ENCODE assay signal across 25 cellular contexts in the genomic region with DNA sequence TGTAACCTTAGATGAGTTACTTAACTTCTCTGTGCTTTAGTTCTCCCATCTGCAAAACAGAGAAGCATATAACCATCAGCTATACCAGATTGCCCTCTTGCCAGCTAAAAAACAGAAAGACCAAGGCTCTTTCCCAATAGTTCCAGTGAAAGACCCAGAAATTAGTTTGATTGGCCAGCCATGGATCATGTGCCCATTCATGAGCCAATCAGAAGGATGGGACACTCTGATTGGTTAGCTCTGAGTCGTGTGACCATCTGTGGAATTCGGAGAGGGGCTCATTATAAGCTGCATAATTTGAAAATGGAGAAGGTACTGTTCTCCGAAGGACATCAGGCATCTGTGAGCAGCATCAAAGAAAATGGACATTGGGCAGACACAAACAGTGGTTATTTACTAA.
DNase-seq lines count a peak whose midpoint lies in the region; ATAC-seq, FAIRE-seq and TF ChIP-seq lines count a peak whose summit lies in the region.
"Had no signal": no experiment of that assay in that cellular context is flagged by ENCODE, and none has a peak within 500 bp of the region (broad histone marks: within the 10 kb centered on the region; RNA-seq: fewer than 3 reads in every experiment).

No MANE protein-coding gene starts in this region.

- POLR2A ChIA-PET in HepG2 (lab: Yijun Ruan, JAX) = no interaction called here
- POLR2A ChIA-PET in K562 (lab: Yijun Ruan, JAX) = no interaction called here

- no peaks in the 10 kb centered on the region for H3K79me2 ChIP-seq in HepG2 (ENCODE audit: insufficient read depth, low read length)
- H3K79me2 ChIP-seq in K562 (ENCODE audit: control insufficient read depth, insufficient read depth, low read length) = no peaks in the 10 kb centered on the region

- H3K4me2 ChIP-seq in HepG2 (ENCODE audit: low read depth, low read length) (no peak overlapping the region), K562 (ENCODE audit: insufficient read depth, low read length) (no peak overlapping the region)
- H3K4me2 ChIP-seq: BLaER1 had no signal

- 6% methylated on average over 3 of the region's 3 CpGs for WGBS in HepG2 (ENCODE audit: low lambda C conversion rate)
- 47% methylated on average over 3 of the region's 3 CpGs for whole genome bisulfite sequencing in right lobe of liver (ENCODE audit: insufficient coverage, low coverage, low lambda C conversion rate, missing lambda C conversion rate)
- WGBS in K562 (ENCODE audit: insufficient coverage, low coverage, missing lambda C conversion rate) = 0% methylated on average over 3 of the region's 3 CpGs

- TF ChIP-seq EP300 in HepG2 (IDR thresholded peaks at IDR 0.05; ENCODE audit: low read depth in 2 of 2, low read length in 2 of 2) = no peak
- TF ChIP-seq EP300 in HepG2 (CRISPR knock-in tag; IDR thresholded peaks at IDR 0.05; ENCODE audit: borderline replicate concordance) = no peak
- no peak for TF ChIP-seq EP300 in K562 (IDR thresholded peaks at IDR 0.05; ENCODE audit: low read length)

- H3K4me3 ChIP-seq in HepG2 (replicated peaks in 1 of 3; ENCODE audit: insufficient read depth in 1 of 3, low read depth in 2 of 3, low read length in 3 of 3) (no peak overlapping the region), right lobe of liver (no peak overlapping the region), K562 (no peak overlapping the region), dorsolateral prefrontal cortex (no peak overlapping the region)
- H3K4me3 ChIP-seq: BLaER1, GM23248 had no signal

- H3K36me3 Mint-ChIP-seq in effector memory CD8-positive, alpha-beta T cell (ENCODE audit: insufficient read depth) = no peaks in the 10 kb centered on the region

- no peaks in the 10 kb centered on the region for H3K9me1 ChIP-seq in K562 (ENCODE audit: control insufficient read depth, insufficient read depth, low read length)

- H3K36me3 ChIP-seq in HepG2 (replicated peaks in 1 of 2; ENCODE audit: control insufficient read depth in 1 of 2, insufficient read depth in 2 of 2, low read length in 2 of 2) = no peaks in the 10 kb centered on the region
- H3K36me3 ChIP-seq in right lobe of liver = no peaks in the 10 kb centered on the region
- H3K36me3 ChIP-seq in K562 (ENCODE audit: control insufficient read depth, insufficient read depth, low read length) = no peaks in the 10 kb centered on the region
- H3K36me3 ChIP-seq: BLaER1 had no signal

- H3K9ac ChIP-seq in HepG2 (ENCODE audit: insufficient read depth, low read depth, low read length) = no peak overlapping the region
- H3K9ac ChIP-seq in K562 (ENCODE audit: insufficient read depth in 1 of 2, low read depth in 2 of 2, low read length in 2 of 2) = no peak overlapping the region
- H3K9ac ChIP-seq: BLaER1, GM23248 had no signal

- H3K4me1 Mint-ChIP-seq in effector memory CD8-positive, alpha-beta T cell (ENCODE audit: low read depth in 2 of 2) = no peaks in the 10 kb centered on the region
- H3K4me1 Mint-ChIP-seq: B cell had no signal

- no peak overlapping the region for H3K4me3 Mint-ChIP-seq in effector memory CD8-positive, alpha-beta T cell
- H3K4me3 Mint-ChIP-seq: B cell; CD4-positive, alpha-beta T cell had no signal

- no peak for TF ChIP-seq POLR2A in HepG2 (IDR thresholded peaks at IDR 0.05; ENCODE audit: insufficient read depth in 1 of 2, low read depth in 2 of 2, low read length in 2 of 2)
- TF ChIP-seq POLR2A in right lobe of liver (IDR thresholded peaks at IDR 0.05) = no peak
- TF ChIP-seq POLR2A in K562 (conservative IDR thresholded peaks at IDR 0.05) = no peak

- H4K20me1 ChIP-seq in HepG2 (ENCODE audit: insufficient read depth, low read length) (no peaks in the 10 kb centered on the region), K562 (replicated peaks; ENCODE audit: control insufficient read depth, insufficient read depth, low read length) (no peaks in the 10 kb centered on the region)
- H4K20me1 ChIP-seq: BLaER1 had no signal

- intact Hi-C loops in HepG2 (cut with micrococcal nuclease; ENCODE audit: unreplicated experiment) = no loop called here
- intact Hi-C loops in right lobe of liver (cut with DNase I) = no loop called here
- intact Hi-C loops in K562 (cut with micrococcal nuclease) = no loop called here
- intact Hi-C loops in dorsolateral prefrontal cortex (cut with DNase I) = no loop called here

- H3K27ac Mint-ChIP-seq in effector memory CD8-positive, alpha-beta T cell = no peak overlapping the region
- H3K27ac Mint-ChIP-seq: B cell; CD4-positive, alpha-beta T cell had no signal

- H3K27me3 ChIP-seq in HepG2 (ENCODE audit: control insufficient read depth in 1 of 2, insufficient read depth in 2 of 2, low read length in 2 of 2) (0 out of 5 replicates have a peak, but pooled peaks cover 0 to 4% of the 10 kb centered on the region in 2 experiments), right lobe of liver (no peaks in the 10 kb centered on the region), K562 (ENCODE audit: control insufficient read depth in 2 of 2, insufficient read depth in 2 of 2, low read length in 2 of 2) (no peaks in the 10 kb centered on the region; a peak in 1 of 5 replicates), dorsolateral prefrontal cortex (no peaks in the 10 kb centered on the region)
- H3K27me3 ChIP-seq: BLaER1 had no signal

- no peak overlapping the region for H3K27ac ChIP-seq in HepG2 (ENCODE audit: extremely low read length, insufficient read depth, low read length)
- H3K27ac ChIP-seq in right lobe of liver = no peak overlapping the region
- H3K27ac ChIP-seq in K562 (ENCODE audit: extremely low read depth, low read depth, low read length) = no peak overlapping the region
- peak overlapping the region in 1 of 59 donors; percentile 69 for H3K27ac ChIP-seq in dorsolateral prefrontal cortex
- H3K27ac ChIP-seq: 22Rv1, BLaER1, C4-2B, GM23248 had no signal

- no peaks in the 10 kb centered on the region for H3K9me3 ChIP-seq in HepG2 (ENCODE audit: low read length)
- no peaks in the 10 kb centered on the region for H3K9me3 ChIP-seq in right lobe of liver
- no peaks in the 10 kb centered on the region for H3K9me3 ChIP-seq in K562 (replicated peaks; ENCODE audit: control insufficient read depth, insufficient read depth, low read depth, low read length)
- H3K9me3 ChIP-seq: BLaER1 had no signal

- TF ChIP-seq CTCF in HepG2 (CRISPR knock-in tag; IDR thresholded peaks at IDR 0.05) (no peak), right lobe of liver (IDR thresholded peaks at IDR 0.05) (no peak), K562 (IDR thresholded peaks at IDR 0.05 in 2 of 3, conservative IDR thresholded peaks at IDR 0.05 in 1 of 3; ENCODE audit: insufficient read depth in 2 of 3, low read depth in 1 of 3, low read length in 3 of 3) (no peak), dorsolateral prefrontal cortex (IDR thresholded peaks at IDR 0.05 in 54 of 56, conservative IDR thresholded peaks at IDR 0.05 in 2 of 56; ENCODE audit: low read depth in 1 of 56, partially characterized antibody in 56 of 56) (no peak)

- no peak for ATAC-seq in HepG2
- ATAC-seq in right lobe of liver = no peak
- ATAC-seq in K562 = no peak
- ATAC-seq in effector memory CD8-positive, alpha-beta T cell (replicated peaks) = no peak
- ATAC-seq: HCT116 had no signal

- no TSS peak for BruUV-seq in HepG2 (replicated peaks; lab: Mats Ljungman, UMichigan)
- no TSS peak for BruUV-seq in K562 (replicated peaks; lab: Mats Ljungman, UMichigan)

- H2AFZ ChIP-seq in HepG2 (ENCODE audit: low read length) (no peak overlapping the region), K562 (ENCODE audit: low read depth, low read length) (no peak overlapping the region)
- H2AFZ ChIP-seq: GM23248 had no signal

- no peaks in the 10 kb centered on the region for H3K4me1 ChIP-seq in HepG2 (ENCODE audit: insufficient read depth, low read length)
- H3K4me1 ChIP-seq in right lobe of liver = no peaks in the 10 kb centered on the region
- no peaks in the 10 kb centered on the region for H3K4me1 ChIP-seq in K562 (replicated peaks in 1 of 2; ENCODE audit: control insufficient read depth in 2 of 2, insufficient read depth in 2 of 2, low read length in 2 of 2)
- H3K4me1 ChIP-seq: BLaER1 had no signal

- FAIRE-seq in HepG2 (lab: Jason Lieb, UNC) = no peak
- FAIRE-seq in K562 (lab: Jason Lieb, UNC) = no peak
- no peak for FAIRE-seq in RCC 7860 (lab: Jason Lieb, UNC)
- FAIRE-seq: A204.1, GM12891, GM18507, H1 had no signal

- H3K9me3 Mint-ChIP-seq in effector memory CD8-positive, alpha-beta T cell = peaks cover 0 to 2% of the 10 kb centered on the region in 2 donors
- H3K9me3 Mint-ChIP-seq: CD4-positive, alpha-beta T cell had no signal

- CTCF ChIA-PET in HepG2 (lab: Yijun Ruan, JAX; ENCODE audit: low intra/inter-chr PET ratio, low total read pairs) = no interaction called here
- CTCF ChIA-PET in K562 (lab: Yijun Ruan, JAX; ENCODE audit: low intra/inter-chr PET ratio) = no interaction called here

- in situ Hi-C loops in HepG2 (cut with HindIII; ENCODE audit: extremely low pct_ligation_motif_present, low pct_unique_long_range_greater_than_20kb) = no loop called here
- in situ Hi-C loops in K562 (cut with MboI) = no loop called here

- TF ChIP-seq RAD21 in HepG2 (CRISPR knock-in tag; IDR thresholded peaks at IDR 0.05) (no peak), K562 (CRISPR knock-in tag; conservative IDR thresholded peaks at IDR 0.05 in 1 of 2, IDR thresholded peaks at IDR 0.05 in 1 of 2) (no peak)

- peaks cover 6 to 21% of the 10 kb centered on the region in 2 donors for H3K27me3 Mint-ChIP-seq in effector memory CD8-positive, alpha-beta T cell

- no peak for DNase-seq in HepG2 (ENCODE audit: low spot score)
- no peak for DNase-seq in right lobe of liver
- DNase-seq in K562 (ENCODE audit: extremely low read depth in 1 of 4, low spot score in 3 of 4) = peak in 3 of 4 experiments; percentile 26 to 30 (median 30)
- DNase-seq in islet precursor cell = peak; percentile 4
- no peak for DNase-seq in CD1c-positive myeloid dendritic cell (ENCODE audit: extremely low spot score)
- DNase-seq in dorsolateral prefrontal cortex = no peak
- DNase-seq in effector memory CD8-positive, alpha-beta T cell = no peak
- no peak for DNase-seq in RCC 7860 (ENCODE audit: low spot score)
- DNase-seq: Calu3; CD4-positive, alpha-beta T cell; COR-L47; DMS53; DMS79 treated with DMSO at 0.1 percent for 48 hours; GF-D8; GM23248; H7 had no signal

TF ChIP-seq in HepG2, 621 proteins besides CTCF, POLR2A, EP300 and RAD21 (continues in another document):
- peak; percentile 38; the same call in 1 of the 2 replicates for TF ChIP-seq NFYC (CRISPR knock-in tag; IDR thresholded peaks at IDR 0.05)
- TF ChIP-seq, protein P1, sequence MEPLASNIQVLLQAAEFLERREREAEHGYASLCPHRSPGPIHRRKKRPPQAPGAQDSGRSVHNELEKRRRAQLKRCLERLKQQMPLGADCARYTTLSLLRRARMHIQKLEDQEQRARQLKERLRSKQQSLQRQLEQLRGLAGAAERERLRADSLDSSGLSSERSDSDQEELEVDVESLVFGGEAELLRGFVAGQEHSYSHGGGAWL (CRISPR knock-in tag; IDR thresholded peaks at IDR 0.05) = no peak

TF ChIP-seq in K562, 482 proteins besides CTCF, POLR2A, EP300 and RAD21 (continues in another document):
- TF ChIP-seq RBM39 (optimal IDR thresholded peaks at IDR 0.05; ENCODE audit: low read depth, low read length) = no peak
- TF ChIP-seq MTA2 (IDR thresholded peaks at IDR 0.05; ENCODE audit: low read depth) = no peak
- peak; percentile 63 for TF ChIP-seq NFYB (IDR thresholded peaks at IDR 0.05; ENCODE audit: extremely low read depth, insufficient read length)
- TF ChIP-seq HEY1 (CRISPR knock-in tag; IDR thresholded peaks at IDR 0.05; ENCODE audit: borderline replicate concordance) = no peak
- no peak for TF ChIP-seq MEF2A (IDR thresholded peaks at IDR 0.05; ENCODE audit: control insufficient read depth, low read depth, low read length)
- no peak for TF ChIP-seq TAF7 (tag; IDR thresholded peaks at IDR 0.05)

Comparison
In these comparisons a context has a peak if more than half of its experiments do, and no peak if none do; other contexts are left out.
1. DNase-seq: peak in K562 (3 of 4) and islet precursor cell (single experiment); none in HepG2 (single experiment), right lobe of liver (0 of 3), CD1c-positive myeloid dendritic cell (single experiment), dorsolateral prefrontal cortex (0 of 10), effector memory CD8-positive, alpha-beta T cell (0 of 3) and RCC 7860 (single experiment).